In the genomic region with DNA sequence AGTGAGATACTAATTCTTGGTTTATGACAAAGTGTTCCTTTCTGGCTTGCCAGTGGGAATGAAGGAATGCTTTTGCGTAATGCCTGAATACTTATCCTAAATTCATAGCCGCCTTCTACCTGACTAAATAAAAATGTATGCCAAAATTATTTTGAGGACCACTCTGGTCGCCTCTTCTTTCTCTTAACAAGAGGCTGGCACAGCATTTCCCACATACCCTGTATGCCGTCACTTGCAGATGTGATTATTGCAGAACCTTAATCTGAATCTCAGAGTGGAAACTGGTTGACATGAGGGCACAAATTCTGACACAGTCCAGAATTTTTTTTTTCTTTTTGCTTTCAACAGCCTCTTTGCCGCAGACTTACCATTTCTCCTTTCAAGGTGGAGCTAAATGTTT, we compare ENCODE assay signal across 21 cellular contexts.
"Had no signal": no experiment of that assay in that cellular context is flagged by ENCODE, and none has a peak within 500 bp of the region (broad histone marks: within the 10 kb centered on the region; RNA-seq: fewer than 3 reads in every experiment).

No MANE protein-coding gene starts in this region.

- H3K9me3 ChIP-seq: mucosa of descending colon, tibial artery had no signal

- ATAC-seq: foreskin keratinocyte; left cardiac atrium; left ventricle myocardium superior; mucosa of descending colon; natural killer cell; sciatic nerve; stimulated activated effector memory CD8-positive, alpha-beta T cell treated with anti-CD3 and anti-CD28 coated beads, Interleukin-12 subunit alpha, Interleukin-12 subunit beta, amount 100 ng/mL, for 72 hours had no signal

- H3K4me3 ChIP-seq: coronary artery, mucosa of descending colon, skin epidermis, tibial artery had no signal

- FAIRE-seq: endothelial cell of umbilical vein, kidney had no signal

- H3K27me3 ChIP-seq: foreskin keratinocyte, tibial artery had no signal

- H3K27ac ChIP-seq: coronary artery, foreskin keratinocyte, skin epidermis, tibial artery had no signal

- DNase-seq: effector CD4-positive, alpha-beta T cell; endodermal cell; erythroblast; foreskin keratinocyte; immature natural killer cell; kidney; left cardiac atrium; left ventricle myocardium superior; mammary epithelial cell; mucosa of descending colon; natural killer cell; posterior cingulate gyrus; stimulated activated CD4-positive, alpha-beta T cell treated with anti-CD3 and anti-CD28 coated beads, Interleukin-12 subunit alpha, Interleukin-12 subunit beta, amount 100 ng/mL, for 4 hours; stimulated activated CD4-positive, alpha-beta T cell treated with anti-CD3 and anti-CD28 coated beads, Interleukin-4, amount 100 ng/mL, for 1 hour; stimulated activated CD8-positive, alpha-beta memory T cell treated with anti-CD3 and anti-CD28 coated beads, Interleukin-4, amount 100 ng/mL, for 48 hours; tibial artery had no signal

- H3K4me1 ChIP-seq: foreskin keratinocyte, tibial artery had no signal

- H3K36me3 ChIP-seq: tibial artery had no signal
